Comparison of ENCODE assay signal across 19 cellular contexts in genomic region chr11:66333220-66333877, GRCh38. TPM values are rescaled to one million over a fixed set of nuclear protein-coding genes. Genes with fewer than 3 reads are reported as not detected.
"Had no signal": no experiment of that assay in that cellular context is flagged by ENCODE, and none has a peak within 500 bp of the region (broad histone marks: within the 10 kb centered on the region; RNA-seq: fewer than 3 reads in every experiment).

No MANE protein-coding gene starts in this region.

- H3K36me3 ChIP-seq: neural progenitor cell, pancreas, transverse colon had no signal

- H3K4me2 ChIP-seq: neural progenitor cell had no signal

- H3K27ac ChIP-seq: brain microvascular endothelial cell, left ventricle myocardium inferior, neural progenitor cell, pancreas, transverse colon, WERI-Rb-1 had no signal

- H3K9ac ChIP-seq: neural progenitor cell had no signal

- H2AFZ ChIP-seq: neural progenitor cell had no signal

- H3K4me3 ChIP-seq: left ventricle myocardium inferior, neural progenitor cell, pancreas, transverse colon had no signal

- H3K27ac Mint-ChIP-seq: activated naive CD4-positive, alpha-beta T cell treated with anti-CD3 and anti-CD28 coated beads, Interleukin-2, amount 50 U/mL, for 72 hours; mesothelial cell of epicardium; neural progenitor cell; T-helper 17 cell had no signal

- H3K27me3 Mint-ChIP-seq: T-helper 17 cell had no signal

- ATAC-seq: activated naive CD4-positive, alpha-beta T cell treated with anti-CD3 and anti-CD28 coated beads, Interleukin-2, amount 50 U/mL, for 72 hours; activated T-cell treated with anti-CD3 and anti-CD28 coated beads, Interleukin-2, amount 50 U/mL, for 4 hours; pancreas; stimulated activated naive CD8-positive, alpha-beta T cell treated with anti-CD3 and anti-CD28 coated beads, Interleukin-15, Interleukin-2, amounts not matched to agents 100 U/mL and 50 U/mL, for 24 hours; T-helper 17 cell had no signal

- H3K36me3 Mint-ChIP-seq: activated naive CD4-positive, alpha-beta T cell treated with anti-CD3 and anti-CD28 coated beads, Interleukin-2, amount 50 U/mL, for 72 hours; mesothelial cell of epicardium; neural progenitor cell had no signal

- DNase-seq: activated CD4-positive, alpha-beta T cell treated with anti-CD3 and anti-CD28 coated beads, Interleukin-2, amount 50 U/mL, for 48 hours; activated effector memory CD4-positive, alpha-beta T cell treated with Interleukin-2 at 50 U/mL for 16 hours; activated T-cell treated with anti-CD3 and anti-CD28 coated beads, Interleukin-2, amount 50 U/mL, for 4 hours; amygdala; brain microvascular endothelial cell; left ventricle myocardium inferior; stimulated activated CD4-positive, alpha-beta T cell treated with anti-CD3 and anti-CD28 coated beads, Interleukin-15, amount 100 ng/mL, for 24 hours; stimulated activated CD4-positive, alpha-beta T cell treated with anti-CD3 and anti-CD28 coated beads, Interleukin-4, amount 100 ng/mL, for 1 hour; stimulated activated naive CD8-positive, alpha-beta T cell treated with anti-CD3 and anti-CD28 coated beads, Interleukin-15, Interleukin-2, amounts not matched to agents 100 U/mL and 50 U/mL, for 24 hours; T-helper 17 cell; transverse colon; WERI-Rb-1 had no signal

- H3K27me3 ChIP-seq: brain microvascular endothelial cell, dorsolateral prefrontal cortex, pancreas, transverse colon had no signal

- FAIRE-seq: endometrium, pancreas had no signal

- H3K9me3 ChIP-seq: left ventricle myocardium inferior, pancreas, transverse colon had no signal

- H3K4me3 Mint-ChIP-seq: activated T-cell treated with anti-CD3 and anti-CD28 coated beads, Interleukin-2, amount 50 U/mL, for 4 hours; mesothelial cell of epicardium; T-helper 17 cell had no signal

- H3K9me3 Mint-ChIP-seq: activated naive CD4-positive, alpha-beta T cell treated with anti-CD3 and anti-CD28 coated beads, Interleukin-2, amount 50 U/mL, for 72 hours; activated T-cell treated with anti-CD3 and anti-CD28 coated beads, Interleukin-2, amount 50 U/mL, for 4 hours; mesothelial cell of epicardium; neural progenitor cell had no signal

RNA-seq across cellular contexts. Expression of gene CD248, which starts 16.5 kb away (rescaled TPM):
- total RNA-seq: renal cortical epithelial cell, T-helper 17 cell had no signal
